Comparison of ENCODE assay signal across 25 cellular contexts in genomic region chr20:5886788-5887187, GRCh38. TPM values are rescaled to one million over a fixed set of nuclear protein-coding genes. Genes with fewer than 3 reads are reported as not detected.
DNase-seq lines count a peak whose midpoint lies in the region; ATAC-seq and TF ChIP-seq lines count a peak whose summit lies in the region.
"Had no signal": no experiment of that assay in that cellular context is flagged by ENCODE, and none has a peak within 500 bp of the region (broad histone marks: within the 10 kb centered on the region; RNA-seq: fewer than 3 reads in every experiment).

No MANE protein-coding gene starts in this region.

- H3K4me1 Mint-ChIP-seq in nephron progenitor cell: peaks cover 12% of the 10 kb centered on the region
- peaks cover 5% of the 10 kb centered on the region for H3K4me1 Mint-ChIP-seq in WTC11
- H3K4me1 Mint-ChIP-seq: activated B cell treated with CpG ODN at 0.5 μM for 24 hours had no signal

- ATAC-seq in WTC11 (no peak), HG02870 (IDR thresholded peaks at IDR 0.05; ENCODE audit: unreplicated experiment) (no peak)
- ATAC-seq: activated CD8-positive, alpha-beta T cell treated with anti-CD3 and anti-CD28 coated beads, Interleukin-2, amount 10 ng/mL, durations not matched to agents 7 days and 5 days; activated T-cell treated with anti-CD3 and anti-CD28 coated beads, Interleukin-2, amount 50 U/mL, for 4 hours; natural killer cell treated with Interleukin-12 subunit alpha and Interleukin-12 subunit beta and Interleukin-15 and Interleukin-18, amount 100 ng/mL, for 72 hours; PC-3 had no signal

- peaks cover 0 to 3% (median 0%) of the 10 kb centered on the region in 45 donors for H3K27me3 ChIP-seq in dorsolateral prefrontal cortex

- H3K4me3 ChIP-seq in choroid plexus epithelial cell (ENCODE audit: low read depth, low read length): no peak overlapping the region
- no peak overlapping the region for H3K4me3 ChIP-seq in dorsolateral prefrontal cortex
- H3K4me3 ChIP-seq: coronary artery had no signal

- H3K36me3 Mint-ChIP-seq in nephron progenitor cell (ENCODE audit: low read depth): no peaks in the 10 kb centered on the region
- no peaks in the 10 kb centered on the region for H3K36me3 Mint-ChIP-seq in WTC11
- H3K36me3 Mint-ChIP-seq: activated naive CD4-positive, alpha-beta T cell treated with anti-CD3 and anti-CD28 coated beads, Interleukin-2, amount 10 ng/mL, durations not matched to agents 7 days and 5 days; CD4-positive, CD25-positive, alpha-beta regulatory T cell; natural killer cell treated with Interleukin-12 subunit alpha and Interleukin-12 subunit beta and Interleukin-15 and Interleukin-18, amount 100 ng/mL, for 72 hours had no signal

- TF ChIP-seq CTCF in choroid plexus epithelial cell (conservative IDR thresholded peaks at IDR 0.05; ENCODE audit: low read depth, low read length) (no peak), nephron progenitor cell (IDR thresholded peaks at IDR 0.05) (no peak), WTC11 (IDR thresholded peaks at IDR 0.05) (no peak), dorsolateral prefrontal cortex (IDR thresholded peaks at IDR 0.05 in 54 of 56, conservative IDR thresholded peaks at IDR 0.05 in 2 of 56; ENCODE audit: low read depth in 1 of 56, partially characterized antibody in 56 of 56) (no peak)

- no peak overlapping the region for H3K27ac ChIP-seq in dorsolateral prefrontal cortex
- H3K27ac ChIP-seq: coronary artery, HL-60 had no signal

- DNase-seq in HT1080 (ENCODE audit: low read depth) (peak; percentile 23), NCI-H2171 (lab: John Stamatoyannopoulos, UW) (peak; percentile 82), choroid plexus epithelial cell (ENCODE audit: low read depth) (peak; percentile 30), nephron progenitor cell (no peak), kidney glomerular epithelial cell (lab: John Stamatoyannopoulos, UW) (no peak), WTC11 (ENCODE audit: low spot score) (no peak), dorsolateral prefrontal cortex (no peak)
- DNase-seq: activated B cell treated with CpG ODN at 0.5 μM for 24 hours; activated CD8-positive, alpha-beta T cell treated with anti-CD3 and anti-CD28 coated beads, Interleukin-2, amount 10 ng/mL, durations not matched to agents 7 days and 5 days; activated naive CD4-positive, alpha-beta T cell treated with anti-CD3 and anti-CD28 coated beads, Interleukin-2, amount 10 ng/mL, durations not matched to agents 7 days and 5 days; activated T-cell treated with anti-CD3 and anti-CD28 coated beads, Interleukin-2, amount 50 U/mL, for 4 hours; aorta; CD4-positive, CD25-positive, alpha-beta regulatory T cell; hypothalamus; kidney; NCI-H187 treated with DMSO at 0.1 percent for 48 hours; NCI-H748 treated with DMSO at 0.1 percent for 48 hours; PC-3; T-helper 2 cell had no signal

- H3K9me3 Mint-ChIP-seq in nephron progenitor cell (no peaks in the 10 kb centered on the region), WTC11 (no peaks in the 10 kb centered on the region)
- H3K9me3 Mint-ChIP-seq: activated B cell treated with CpG ODN at 0.5 μM for 24 hours; activated naive CD4-positive, alpha-beta T cell treated with anti-CD3 and anti-CD28 coated beads, Interleukin-2, amount 10 ng/mL, durations not matched to agents 7 days and 5 days; activated T-cell treated with anti-CD3 and anti-CD28 coated beads, Interleukin-2, amount 50 U/mL, for 4 hours; natural killer cell treated with Interleukin-12 subunit alpha and Interleukin-12 subunit beta and Interleukin-15 and Interleukin-18, amount 100 ng/mL, for 72 hours had no signal

- CTCF ChIA-PET in WTC11 (lab: Charles Lee): no interaction called here

- H3K27me3 Mint-ChIP-seq in nephron progenitor cell (ENCODE audit: low read depth, poor library complexity) (peaks cover 15% of the 10 kb centered on the region), WTC11 (ENCODE audit: low read depth) (no peaks in the 10 kb centered on the region; the same call in 1 of the 2 replicates)
- H3K27me3 Mint-ChIP-seq: activated naive CD4-positive, alpha-beta T cell treated with anti-CD3 and anti-CD28 coated beads, Interleukin-2, amount 10 ng/mL, durations not matched to agents 7 days and 5 days had no signal

- POLR2A ChIA-PET in WTC11 (lab: Charles Lee): no interaction called here

- H3K27ac Mint-ChIP-seq in nephron progenitor cell (peak overlapping the region; percentile 50), WTC11 (no peak overlapping the region)
- H3K27ac Mint-ChIP-seq: activated B cell treated with CpG ODN at 0.5 μM for 24 hours; activated CD8-positive, alpha-beta T cell treated with anti-CD3 and anti-CD28 coated beads, Interleukin-2, amount 10 ng/mL, durations not matched to agents 7 days and 5 days; activated naive CD4-positive, alpha-beta T cell treated with anti-CD3 and anti-CD28 coated beads, Interleukin-2, amount 10 ng/mL, durations not matched to agents 7 days and 5 days; natural killer cell treated with Interleukin-12 subunit alpha and Interleukin-12 subunit beta and Interleukin-15 and Interleukin-18, amount 100 ng/mL, for 72 hours had no signal

- no peak overlapping the region for H3K4me3 Mint-ChIP-seq in nephron progenitor cell
- no peak overlapping the region for H3K4me3 Mint-ChIP-seq in WTC11
- H3K4me3 Mint-ChIP-seq: activated B cell treated with CpG ODN at 0.5 μM for 24 hours; activated CD8-positive, alpha-beta T cell treated with anti-CD3 and anti-CD28 coated beads, Interleukin-2, amount 10 ng/mL, durations not matched to agents 7 days and 5 days; activated naive CD4-positive, alpha-beta T cell treated with anti-CD3 and anti-CD28 coated beads, Interleukin-2, amount 10 ng/mL, durations not matched to agents 7 days and 5 days; activated T-cell treated with anti-CD3 and anti-CD28 coated beads, Interleukin-2, amount 50 U/mL, for 4 hours; CD4-positive, CD25-positive, alpha-beta regulatory T cell; natural killer cell treated with Interleukin-12 subunit alpha and Interleukin-12 subunit beta and Interleukin-15 and Interleukin-18, amount 100 ng/mL, for 72 hours had no signal

- intact Hi-C loops in dorsolateral prefrontal cortex (cut with DNase I): no loop called here

TF ChIP-seq in WTC11, 78 proteins besides CTCF, POLR2A, EP300 and RAD21 (continues in another document):
- no peak for TF ChIP-seq PREB (CRISPR knock-in tag; IDR thresholded peaks at IDR 0.05; ENCODE audit: borderline replicate concordance)
- TF ChIP-seq NFYB (CRISPR knock-in tag; conservative IDR thresholded peaks at IDR 0.05; ENCODE audit: low read depth): no peak
- TF ChIP-seq NR3C1 (CRISPR knock-in tag; conservative IDR thresholded peaks at IDR 0.05; ENCODE audit: low read depth): no peak
- no peak for TF ChIP-seq PRRX2 (CRISPR knock-in tag; IDR thresholded peaks at IDR 0.05)
- no peak for TF ChIP-seq ZNF232 (CRISPR knock-in tag; IDR thresholded peaks at IDR 0.05)
- TF ChIP-seq SP1 (CRISPR knock-in tag; conservative IDR thresholded peaks at IDR 0.05): no peak
- no peak for TF ChIP-seq PRDM15 (CRISPR knock-in tag; IDR thresholded peaks at IDR 0.05)
- TF ChIP-seq MLX (CRISPR knock-in tag; IDR thresholded peaks at IDR 0.05): no peak
- TF ChIP-seq TEAD1 (CRISPR knock-in tag; IDR thresholded peaks at IDR 0.05): no peak
- TF ChIP-seq ZNF423 (CRISPR knock-in tag; IDR thresholded peaks at IDR 0.05): no peak
- no peak for TF ChIP-seq JUN (CRISPR knock-in tag; IDR thresholded peaks at IDR 0.05)
- no peak for TF ChIP-seq RORB (CRISPR knock-in tag; IDR thresholded peaks at IDR 0.05)

RNA-seq across cellular contexts. Expression of gene CHGB, which starts 24.5 kb away (rescaled TPM):
- total RNA-seq in HT1080 (2014; rRNA removed; shearing (Covaris generic)): 0.40 and 0.61 TPM in 2 replicates
- polyA plus RNA-seq in HT1080 (2015; cell fraction: cytosol; rRNA removed): 0.76 and 0.90 TPM in 2 replicates
- polyA plus RNA-seq in HT1080 (2015; cell fraction: nucleus; rRNA removed): 1.1 and 2.1 TPM in 2 replicates
- total RNA-seq in WTC11 (2021) (1.3 to 1.4 TPM (median 1.4 TPM) in 3 replicates), dorsolateral prefrontal cortex (100 to 1,000 TPM in 57 of 120 experiments, 10 to 100 TPM in 63; 21.2 to 191 (median 99.8) TPM)
- total RNA-seq: activated B cell treated with CpG ODN at 0.5 μM for 24 hours; activated CD8-positive, alpha-beta T cell treated with anti-CD3 and anti-CD28 coated beads, Interleukin-2, amount 10 ng/mL, durations not matched to agents 7 days and 5 days; aorta; mesenteric fat pad; natural killer cell treated with Interleukin-12 subunit alpha and Interleukin-12 subunit beta and Interleukin-15 and Interleukin-18, amount 100 ng/mL, for 72 hours; PC-3; pulmonary artery endothelial cell had no signal

Comparison
In these comparisons a context has a peak if more than half of its experiments do, and no peak if none do; other contexts are left out.
1. DNase-seq: peak in HT1080 (single experiment), NCI-H2171 (single experiment) and choroid plexus epithelial cell (single experiment); none in nephron progenitor cell (single experiment), kidney glomerular epithelial cell (single experiment), WTC11 (single experiment) and dorsolateral prefrontal cortex (0 of 10).